In genomic region chr7:129367700-129368388, GRCh38 we compare ENCODE assay signal across 1 cellular context.
TF ChIP-seq lines count a peak whose summit lies in the region.

No MANE protein-coding gene starts in this region.

TF ChIP-seq in K562, 482 proteins besides CTCF, POLR2A, EP300 and RAD21 (continued from another document and continues in another):
- no peak for TF ChIP-seq CHAMP1 (IDR thresholded peaks at IDR 0.05)
- no peak for TF ChIP-seq ETV6 (IDR thresholded peaks at IDR 0.05; ENCODE audit: borderline replicate concordance in 1 of 2, low read depth in 2 of 2, low read length in 1 of 2)
- no peak for TF ChIP-seq ETV6 (CRISPR knock-in tag; IDR thresholded peaks at IDR 0.05; ENCODE audit: borderline replicate concordance)
- no peak for TF ChIP-seq ZNF274 (IDR thresholded peaks at IDR 0.05; ENCODE audit: borderline replicate concordance, low read depth, low read length)
- TF ChIP-seq CREB5 (CRISPR knock-in tag; IDR thresholded peaks at IDR 0.05): no peak
- TF ChIP-seq ETS2 (tag; IDR thresholded peaks at IDR 0.05; ENCODE audit: borderline replicate concordance, poor library complexity, severe bottlenecking): no peak
- no peak for TF ChIP-seq FOSL1 (tag; conservative IDR thresholded peaks at IDR 0.05)
- TF ChIP-seq MLLT1 (IDR thresholded peaks at IDR 0.05): no peak
- TF ChIP-seq HNRNPK (IDR thresholded peaks at IDR 0.05; ENCODE audit: low read depth, low read length, poor library complexity, severe bottlenecking): no peak
- no peak for TF ChIP-seq DDX20 (tag; IDR thresholded peaks at IDR 0.05; ENCODE audit: low read depth)
- no peak for TF ChIP-seq MCM2 (IDR thresholded peaks at IDR 0.05; ENCODE audit: low read depth)
- no peak for TF ChIP-seq RFX5 (IDR thresholded peaks at IDR 0.05; ENCODE audit: low read depth, low read length)
- TF ChIP-seq RB1 (IDR thresholded peaks at IDR 0.05; ENCODE audit: low read depth): 0 out of 2 replicates have a peak, but pooled peaks have one; percentile 53
- no peak for TF ChIP-seq NFE2L1 (tag; IDR thresholded peaks at IDR 0.05; ENCODE audit: borderline replicate concordance, low read depth)
- no peak for TF ChIP-seq CEBPZ (IDR thresholded peaks at IDR 0.05; ENCODE audit: borderline replicate concordance, low read depth, low read length)
- TF ChIP-seq THRB (CRISPR knock-in tag; conservative IDR thresholded peaks at IDR 0.05): 0 out of 2 replicates have a peak, but pooled peaks have one; percentile 7
- TF ChIP-seq ZNF165 (CRISPR knock-in tag; IDR thresholded peaks at IDR 0.05; ENCODE audit: borderline replicate concordance): no peak
- no peak for TF ChIP-seq ZNF41 (CRISPR knock-in tag; conservative IDR thresholded peaks at IDR 0.05)
- TF ChIP-seq ZNF316 (IDR thresholded peaks at IDR 0.05): no peak
- TF ChIP-seq U2AF1 (optimal IDR thresholded peaks at IDR 0.05; ENCODE audit: low read depth, low read length): no peak
- TF ChIP-seq ZNF12 (CRISPR knock-in tag; IDR thresholded peaks at IDR 0.05): 0 out of 2 replicates have a peak, but pooled peaks have one; percentile 10
- TF ChIP-seq STAG1 (CRISPR knock-in tag; IDR thresholded peaks at IDR 0.05; ENCODE audit: borderline replicate concordance): peak; percentile 89
- no peak for TF ChIP-seq KLF13 (tag; IDR thresholded peaks at IDR 0.05; ENCODE audit: borderline replicate concordance, low read depth)
- TF ChIP-seq BDP1 (IDR thresholded peaks at IDR 0.05; ENCODE audit: insufficient read depth, insufficient read length): no peak
- no peak for TF ChIP-seq CBFA2T3 (IDR thresholded peaks at IDR 0.05)
- no peak for TF ChIP-seq ZBTB1 (CRISPR knock-in tag; IDR thresholded peaks at IDR 0.05; ENCODE audit: borderline replicate concordance, low read depth)
- TF ChIP-seq TFAP4 (CRISPR knock-in tag; IDR thresholded peaks at IDR 0.05; ENCODE audit: borderline replicate concordance): peak; percentile 25; the same call in 1 of the 2 replicates
- no peak for TF ChIP-seq FUS (optimal IDR thresholded peaks at IDR 0.05; ENCODE audit: low read depth, low read length)
- TF ChIP-seq HDAC8 (tag; IDR thresholded peaks at IDR 0.05): no peak
- TF ChIP-seq IRF9 (tag; IDR thresholded peaks at IDR 0.05): no peak
- TF ChIP-seq CCAR2 (IDR thresholded peaks at IDR 0.05; ENCODE audit: low read depth, low read length): no peak
- no peak for TF ChIP-seq NFIC (IDR thresholded peaks at IDR 0.05)
- TF ChIP-seq NFYB (IDR thresholded peaks at IDR 0.05; ENCODE audit: extremely low read depth, insufficient read length): no peak
- TF ChIP-seq CHD4 (IDR thresholded peaks at IDR 0.05; ENCODE audit: insufficient read depth, insufficient replicate concordance, low read depth, low read length, poor library complexity, severe bottlenecking): no peak
- TF ChIP-seq CHCHD3 (CRISPR knock-in tag; IDR thresholded peaks at IDR 0.05): no peak
- no peak for TF ChIP-seq UBTF (IDR thresholded peaks at IDR 0.05; ENCODE audit: borderline replicate concordance in 1 of 2, low read depth in 2 of 2, low read length in 2 of 2)
- no peak for TF ChIP-seq ARID3B (CRISPR knock-in tag; IDR thresholded peaks at IDR 0.05; ENCODE audit: borderline replicate concordance)
- TF ChIP-seq THAP12 (CRISPR knock-in tag; IDR thresholded peaks at IDR 0.05): no peak
- no peak for TF ChIP-seq TRIM24 (IDR thresholded peaks at IDR 0.05)
- TF ChIP-seq VEZF1 (CRISPR knock-in tag; IDR thresholded peaks at IDR 0.05): no peak
